In genomic region chr16:11580451-11581086, GRCh38 we compare ENCODE assay signal across 15 cellular contexts. TPM values are rescaled to one million over a fixed set of nuclear protein-coding genes. Genes with fewer than 3 reads are reported as not detected.
DNase-seq lines count a peak whose midpoint lies in the region; ATAC-seq and TF ChIP-seq lines count a peak whose summit lies in the region.
"Had no signal": no experiment of that assay in that cellular context is flagged by ENCODE, and none has a peak within 500 bp of the region (broad histone marks: within the 10 kb centered on the region; RNA-seq: fewer than 3 reads in every experiment).

No MANE protein-coding gene starts in this region.

- H3K27me3 Mint-ChIP-seq in activated CD8-positive, alpha-beta T cell treated with anti-CD3 and anti-CD28 coated beads, Interleukin-2, amount 10 ng/mL, durations not matched to agents 7 days and 5 days (ENCODE audit: low read depth) = no peaks in the 10 kb centered on the region
- H3K27me3 Mint-ChIP-seq in memory B cell = no peaks in the 10 kb centered on the region

- H3K4me3 Mint-ChIP-seq in activated CD8-positive, alpha-beta T cell treated with anti-CD3 and anti-CD28 coated beads, Interleukin-2, amount 10 ng/mL, durations not matched to agents 7 days and 5 days = no peak overlapping the region
- H3K4me3 Mint-ChIP-seq in memory B cell = peak overlapping the region; percentile 3

- H3K9me3 ChIP-seq in left ventricle myocardium inferior (replicated peaks) (peaks cover 6% of the 10 kb centered on the region), heart right ventricle (peaks cover 0 to 10% (median 0%) of the 10 kb centered on the region in 11 donors), aorta (ENCODE audit: control insufficient read depth, low read length) (no peaks in the 10 kb centered on the region)
- H3K9me3 ChIP-seq: gastrocnemius medialis had no signal

- H3K4me1 ChIP-seq in left ventricle myocardium inferior (peaks cover 70% of the 10 kb centered on the region), heart right ventricle (peaks cover 7 to 91% (median 22%) of the 10 kb centered on the region in 9 donors), aorta (ENCODE audit: control insufficient read depth in 1 of 2, insufficient read depth in 2 of 2, low read length in 2 of 2) (peaks cover 0 to 10% of the 10 kb centered on the region in 2 donors)

- DNase-seq in left ventricle myocardium inferior (peak; percentile 9), heart right ventricle (no peak), memory B cell (ENCODE audit: low spot score in 2 of 2) (no peak), aorta (peak; percentile 24 to 58), erythroblast (lab: John Stamatoyannopoulos, UW) (no peak), left colon (no peak), HPDE6-E6E7 (ENCODE audit: extremely low spot score) (no peak)
- no peak for DNase-seq in activated CD8-positive, alpha-beta T cell treated with anti-CD3 and anti-CD28 coated beads, Interleukin-2, amount 10 ng/mL, durations not matched to agents 7 days and 5 days
- DNase-seq: cortex of kidney, DMS 273 treated with DMSO at 0.1 percent for 48 hours, gastrocnemius medialis, mesenchymal stem cell, NCI-H146, NCI-H345 had no signal

- peak overlapping the region; percentile 79 for H3K27ac Mint-ChIP-seq in activated CD8-positive, alpha-beta T cell treated with anti-CD3 and anti-CD28 coated beads, Interleukin-2, amount 10 ng/mL, durations not matched to agents 7 days and 5 days
- H3K27ac Mint-ChIP-seq in memory B cell = peak overlapping the region; percentile 83

- peaks cover under 1% of the 10 kb centered on the region for H3K27me3 ChIP-seq in left ventricle myocardium inferior (ENCODE audit: low read depth)
- H3K27me3 ChIP-seq in heart right ventricle = no peaks in the 10 kb centered on the region
- H3K27me3 ChIP-seq in aorta (ENCODE audit: control insufficient read depth in 1 of 2, insufficient read depth in 2 of 2, low read length in 1 of 2) = no peaks in the 10 kb centered on the region
- H3K27me3 ChIP-seq: gastrocnemius medialis had no signal

- WGBS in heart right ventricle, 2 donors = 93 to 96% methylated on average over 12 of the region's 12 CpGs
- WGBS in aorta, 2 donors = 92 to 96% methylated on average over 12 of the region's 12 CpGs

- TF ChIP-seq CTCF in left ventricle myocardium inferior (IDR thresholded peaks at IDR 0.05; ENCODE audit: borderline replicate concordance) (no peak), heart right ventricle (IDR thresholded peaks at IDR 0.05) (no peak)

- POLR2A ChIA-PET in activated CD8-positive, alpha-beta T cell treated with anti-CD3 and anti-CD28 coated beads, Interleukin-2, amount 10 ng/mL, durations not matched to agents 7 days and 5 days (lab: Charles Lee) = no interaction called here

- peaks cover 78% of the 10 kb centered on the region for H3K4me1 Mint-ChIP-seq in activated CD8-positive, alpha-beta T cell treated with anti-CD3 and anti-CD28 coated beads, Interleukin-2, amount 10 ng/mL, durations not matched to agents 7 days and 5 days (ENCODE audit: low read depth)
- peaks cover 57% of the 10 kb centered on the region for H3K4me1 Mint-ChIP-seq in memory B cell

- H3K27ac ChIP-seq in left ventricle myocardium inferior (replicated peaks) (no peak overlapping the region), heart right ventricle (peak overlapping the region in 1 of 10 donors; percentile 9), aorta (ENCODE audit: low read depth in 1 of 2, low read length in 2 of 2) (no peak overlapping the region)
- H3K27ac ChIP-seq: gastrocnemius medialis had no signal

- ATAC-seq in heart right ventricle (no peak), memory B cell (ENCODE audit: low read depth) (no peak), aorta (ENCODE audit: low FRiP score) (no peak), left colon (no peak)
- no peak for ATAC-seq in activated CD8-positive, alpha-beta T cell treated with anti-CD3 and anti-CD28 coated beads, Interleukin-2, amount 10 ng/mL, durations not matched to agents 7 days and 5 days
- ATAC-seq: activated CD4-positive, CD25-positive, alpha-beta regulatory T cell treated with anti-CD3 and anti-CD28 coated beads, Interleukin-2, amount 50 U/mL, for 24 hours; gastrocnemius medialis had no signal

- no peaks in the 10 kb centered on the region for H3K9me3 Mint-ChIP-seq in activated CD8-positive, alpha-beta T cell treated with anti-CD3 and anti-CD28 coated beads, Interleukin-2, amount 10 ng/mL, durations not matched to agents 7 days and 5 days (ENCODE audit: insufficient read depth)
- no peaks in the 10 kb centered on the region for H3K9me3 Mint-ChIP-seq in memory B cell

- no peak for TF ChIP-seq POLR2A in erythroblast (IDR thresholded peaks at IDR 0.05; ENCODE audit: low read length)

- H3K4me3 ChIP-seq in left ventricle myocardium inferior (no peak overlapping the region), heart right ventricle (no peak overlapping the region), aorta (ENCODE audit: low read length in 2 of 2) (no peak overlapping the region)
- H3K4me3 ChIP-seq: gastrocnemius medialis had no signal

- H3K36me3 ChIP-seq in left ventricle myocardium inferior = peaks cover 8% of the 10 kb centered on the region
- H3K36me3 ChIP-seq in heart right ventricle = peaks cover 0 to 20% (median 0%) of the 10 kb centered on the region in 9 donors
- no peaks in the 10 kb centered on the region for H3K36me3 ChIP-seq in aorta (ENCODE audit: control insufficient read depth in 1 of 2, insufficient read depth in 2 of 2, low read length in 1 of 2)
- H3K36me3 ChIP-seq: gastrocnemius medialis had no signal

- peaks cover 53% of the 10 kb centered on the region for H3K36me3 Mint-ChIP-seq in activated CD8-positive, alpha-beta T cell treated with anti-CD3 and anti-CD28 coated beads, Interleukin-2, amount 10 ng/mL, durations not matched to agents 7 days and 5 days (ENCODE audit: low read depth)
- H3K36me3 Mint-ChIP-seq in memory B cell = peaks cover 10% of the 10 kb centered on the region

- CTCF ChIA-PET in activated CD8-positive, alpha-beta T cell treated with anti-CD3 and anti-CD28 coated beads, Interleukin-2, amount 10 ng/mL, durations not matched to agents 7 days and 5 days (lab: Charles Lee) = interaction anchor here (1.0 kb wide), 1 partner anchor 48 kb away, joined by 3 read pairs; no protein-coding TSS in a partner anchor

- intact Hi-C loops in left ventricle myocardium inferior (cut with micrococcal nuclease) = no loop called here
- intact Hi-C loops in heart right ventricle (cut with DNase I) = no loop called here
- intact Hi-C loops in aorta (cut with DNase I) = loop anchor here in 1 of 2 donors (10.0 kb wide), 1 partner anchor 46 kb away; no protein-coding TSS in a partner anchor
- intact Hi-C loops in left colon (cut with DNase I, micrococcal nuclease) = no loop called here

RNA-seq across cellular contexts. Expression of gene LITAF, which starts 6.2 kb away (rescaled TPM):
- total RNA-seq in left ventricle myocardium inferior = 55.6 TPM
- total RNA-seq in heart right ventricle = 10 to 100 TPM; 29.5 to 96.9 (median 41.6) TPM
- 10 to 100 TPM; 13.3 to 19.2 TPM for polyA plus RNA-seq in heart right ventricle
- 10 to 100 TPM; 79.4 to 80.5 TPM for total RNA-seq in activated CD8-positive, alpha-beta T cell treated with anti-CD3 and anti-CD28 coated beads, Interleukin-2, amount 10 ng/mL, durations not matched to agents 7 days and 5 days
- total RNA-seq in aorta = 100 to 1,000 TPM; 145 to 157 TPM
- polyA plus RNA-seq in aorta = 100 to 1,000 TPM in 1 of 2 donors, 10 to 100 TPM in 1; 83.1 to 137 TPM
- total RNA-seq in left colon = 100 to 1,000 TPM; 171 to 240 TPM

Comparison
In these comparisons a context has a peak if more than half of its experiments do, and no peak if none do; other contexts are left out.
1. DNase-seq: peak in left ventricle myocardium inferior (single experiment) and aorta (2 of 2); none in heart right ventricle (0 of 2), activated CD8-positive, alpha-beta T cell treated with anti-CD3 and anti-CD28 coated beads, Interleukin-2, amount 10 ng/mL, durations not matched to agents 7 days and 5 days (single experiment), memory B cell (0 of 2), erythroblast (0 of 2), left colon (0 of 2) and HPDE6-E6E7 (single experiment).